Comparison of ENCODE assay signal across 8 cellular contexts in genomic region chr10:86969421-86970041, GRCh38. TPM values are rescaled to one million over a fixed set of nuclear protein-coding genes. Genes with fewer than 3 reads are reported as not detected.
DNase-seq lines count a peak whose midpoint lies in the region; ATAC-seq and TF ChIP-seq lines count a peak whose summit lies in the region.

No MANE protein-coding gene starts in this region.

- no peaks in the 10 kb centered on the region for H3K9me3 ChIP-seq in RWPE2 (ENCODE audit: severe bottlenecking)
- no peaks in the 10 kb centered on the region for H3K9me3 ChIP-seq in gastroesophageal sphincter
- H3K9me3 ChIP-seq in SK-N-SH: no peaks in the 10 kb centered on the region

- DNase-seq in DMS 273 (lab: John Stamatoyannopoulos, UW; ENCODE audit: unreplicated experiment) (peak; percentile 55), RWPE2 (ENCODE audit: low spot score) (no peak), DMS153 treated with DMSO at 0.1 percent for 48 hours (lab: John Stamatoyannopoulos, UW; ENCODE audit: unreplicated experiment) (no peak), SK-N-SH (no peak), HK-2 (ENCODE audit: unreplicated experiment) (no peak), GM13977 (ENCODE audit: low spot score) (no peak)

- CTCF ChIA-PET in SK-N-SH (lab: Yijun Ruan, JAX): interaction anchor here (0.8 to 1.4 kb wide), 5 partner anchors 9 to 124 kb away, joined by 3 to 6 read pairs (median 4); partner anchors contain the start of gene SNCG

- no peak for TF ChIP-seq POLR2A in gastroesophageal sphincter (IDR thresholded peaks at IDR 0.05)

- no peaks in the 10 kb centered on the region for H3K79me2 ChIP-seq in SK-N-SH (ENCODE audit: insufficient read depth)

- H4K20me1 ChIP-seq in SK-N-SH (ENCODE audit: insufficient read depth): no peaks in the 10 kb centered on the region

- H3K4me1 ChIP-seq in RWPE2 (ENCODE audit: insufficient read depth, poor library complexity, severe bottlenecking) (peaks cover 27% of the 10 kb centered on the region), gastroesophageal sphincter (peaks cover 0 to 82% (median 41%) of the 10 kb centered on the region in 3 donors), rectal smooth muscle tissue (ENCODE audit: control insufficient read depth, insufficient read depth, low read length) (peaks cover 15% of the 10 kb centered on the region), SK-N-SH (ENCODE audit: control insufficient read depth in 1 of 2, insufficient read depth in 2 of 2, low read depth in 1 of 2, low read length in 1 of 2) (peaks cover 0 to 6% of the 10 kb centered on the region in 2 experiments; a peak in 1 of 4 replicates)

- ATAC-seq in RWPE2 (ENCODE audit: low read depth) (peak; percentile 46), gastroesophageal sphincter (no peak)

- TF ChIP-seq CTCF in RWPE2 (IDR thresholded peaks at IDR 0.05; ENCODE audit: poor library complexity, severe bottlenecking): no peak
- no peak for TF ChIP-seq CTCF in gastroesophageal sphincter (IDR thresholded peaks at IDR 0.05)
- TF ChIP-seq CTCF in SK-N-SH (IDR thresholded peaks at IDR 0.05): no peak
- TF ChIP-seq CTCF in GM13977 (IDR thresholded peaks at IDR 0.05; ENCODE audit: extremely low read depth, insufficient read depth, missing control alignments): no peak

- TF ChIP-seq EP300 in gastroesophageal sphincter (IDR thresholded peaks at IDR 0.05): no peak
- TF ChIP-seq EP300 in SK-N-SH (IDR thresholded peaks at IDR 0.05; ENCODE audit: borderline replicate concordance in 1 of 2, low read depth in 1 of 2, low read length in 1 of 2): no peak

- H3K27ac ChIP-seq in RWPE2 (ENCODE audit: poor library complexity, severe bottlenecking): peak overlapping the region; percentile 92
- H3K27ac ChIP-seq in gastroesophageal sphincter: peak overlapping the region; percentile 95 to 99 (median 98)
- H3K27ac ChIP-seq in rectal smooth muscle tissue (ENCODE audit: low read depth, low read length): peak overlapping the region; percentile 97
- H3K27ac ChIP-seq in SK-N-SH (ENCODE audit: low read depth in 2 of 2, low read length in 1 of 2): no peak overlapping the region

- H3K4me3 ChIP-seq in RWPE2 (ENCODE audit: severe bottlenecking) (peak overlapping the region; percentile 53), gastroesophageal sphincter (peak overlapping the region; percentile 65 to 69), rectal smooth muscle tissue (ENCODE audit: low read length) (peak overlapping the region; percentile 76), SK-N-SH (ENCODE audit: low read depth in 2 of 2, low read length in 1 of 2) (no peak overlapping the region)

- H3F3A ChIP-seq in SK-N-SH (replicated peaks; ENCODE audit: insufficient read depth): no peaks in the 10 kb centered on the region

- no peaks in the 10 kb centered on the region for H3K9me2 ChIP-seq in SK-N-SH

- POLR2A ChIA-PET in SK-N-SH (lab: Yijun Ruan, JAX): no interaction called here

- no peak overlapping the region for H2AFZ ChIP-seq in SK-N-SH (ENCODE audit: low read depth)

- H3K9ac ChIP-seq in rectal smooth muscle tissue (ENCODE audit: low read length): peak overlapping the region; percentile 84
- H3K9ac ChIP-seq in SK-N-SH: no peak overlapping the region

- H3K27me3 ChIP-seq in RWPE2 (ENCODE audit: insufficient read depth, poor library complexity, severe bottlenecking) (no peaks in the 10 kb centered on the region), gastroesophageal sphincter (no peaks in the 10 kb centered on the region), rectal smooth muscle tissue (ENCODE audit: control insufficient read depth, insufficient read depth, low read length) (no peaks in the 10 kb centered on the region), SK-N-SH (ENCODE audit: insufficient read depth) (no peaks in the 10 kb centered on the region)

- WGBS in gastroesophageal sphincter (ENCODE audit: low coverage in 1 of 2), 2 donors: 8% methylated on average over 2 of the region's 8 CpGs; no CpG with 5 or more reads in 1 of the 2 donors
- 75% methylated on average over 4 of the region's 8 CpGs for WGBS in SK-N-SH (ENCODE audit: low lambda C conversion rate)

- in situ Hi-C loops in GM13977 (cut with MboI; ENCODE audit: low pct_unique_long_range_greater_than_20kb, low sequenced_read_pairs, unreplicated experiment): no loop called here

- H3K4me2 ChIP-seq in SK-N-SH: no peak overlapping the region

- no peak for TF ChIP-seq RAD21 in SK-N-SH (IDR thresholded peaks at IDR 0.05; ENCODE audit: low read length)

- H3K36me3 ChIP-seq in RWPE2 (ENCODE audit: low read depth) (no peaks in the 10 kb centered on the region; the same call in 1 of the 2 replicates), gastroesophageal sphincter (no peaks in the 10 kb centered on the region), rectal smooth muscle tissue (ENCODE audit: control insufficient read depth, insufficient read depth, low read length) (no peaks in the 10 kb centered on the region), SK-N-SH (replicated peaks in 1 of 2; ENCODE audit: control insufficient read depth in 1 of 2, insufficient read depth in 2 of 2, low read length in 1 of 2) (no peaks in the 10 kb centered on the region)

TF ChIP-seq in SK-N-SH, 30 proteins besides CTCF, POLR2A, EP300 and RAD21:
- no peak for TF ChIP-seq TCF12 (IDR thresholded peaks at IDR 0.05)

RNA-seq across cellular contexts. Expression of gene ADIRF, which starts 1.2 kb away (rescaled TPM):
- total RNA-seq in gastroesophageal sphincter: 100 to 1,000 TPM in 2 of 4 donors, 10 to 100 TPM in 2; 36.5 to 408 (median 149) TPM
- polyA plus RNA-seq in SK-N-SH (2012; rRNA removed): not detected in 2 replicates
- not detected in 2 replicates for polyA plus RNA-seq in SK-N-SH (2012; cell fraction: cytosol; rRNA removed)
- polyA plus RNA-seq in SK-N-SH (2012; cell fraction: nucleus; rRNA removed): not detected in 2 replicates

RNA-seq across cellular contexts. Expression of gene SNCG, which starts 11.1 kb away (rescaled TPM):
- total RNA-seq in gastroesophageal sphincter: 100 to 1,000 TPM in 1 of 4 donors, 10 to 100 TPM in 3; 12.8 to 102 (median 33.7) TPM
- polyA plus RNA-seq in SK-N-SH (2012; rRNA removed): 3.8 and 4.3 TPM in 2 replicates
- polyA plus RNA-seq in SK-N-SH (2012; cell fraction: cytosol; rRNA removed): 2.3 and 3.1 TPM in 2 replicates
- 5.2 and 6.0 TPM in 2 replicates for polyA plus RNA-seq in SK-N-SH (2012; cell fraction: nucleus; rRNA removed)

RNA-seq across cellular contexts. Expression of gene MMRN2, which starts 12.1 kb away (rescaled TPM):
- total RNA-seq in gastroesophageal sphincter: 10 to 100 TPM; 18.5 to 77.7 (median 42.2) TPM
- 0.02 and 0.05 TPM in 2 replicates for polyA plus RNA-seq in SK-N-SH (2012; rRNA removed)
- not detected in 2 replicates for polyA plus RNA-seq in SK-N-SH (2012; cell fraction: cytosol; rRNA removed)
- 0.01 and 0.06 TPM in 2 replicates for polyA plus RNA-seq in SK-N-SH (2012; cell fraction: nucleus; rRNA removed)

RNA-seq across cellular contexts. Expression of gene FAM25A, which starts 50.6 kb away (rescaled TPM):
- not detected for total RNA-seq in gastroesophageal sphincter
- polyA plus RNA-seq in SK-N-SH (2012; rRNA removed): not detected in 2 replicates
- not detected in 2 replicates for polyA plus RNA-seq in SK-N-SH (2012; cell fraction: cytosol; rRNA removed)
- polyA plus RNA-seq in SK-N-SH (2012; cell fraction: nucleus; rRNA removed): not detected in 2 replicates

Comparison
In these comparisons a context has a peak if more than half of its experiments do, and no peak if none do; other contexts are left out.
1. H3K27ac ChIP-seq: peak in RWPE2 (single experiment), gastroesophageal sphincter (4 of 4) and rectal smooth muscle tissue (single experiment); none in SK-N-SH (0 of 2).
2. H3K4me3 ChIP-seq: peak in RWPE2 (single experiment), gastroesophageal sphincter (2 of 2) and rectal smooth muscle tissue (single experiment); none in SK-N-SH (0 of 2).